ENCODE assay signal across 8 cellular contexts in the genomic region with DNA sequence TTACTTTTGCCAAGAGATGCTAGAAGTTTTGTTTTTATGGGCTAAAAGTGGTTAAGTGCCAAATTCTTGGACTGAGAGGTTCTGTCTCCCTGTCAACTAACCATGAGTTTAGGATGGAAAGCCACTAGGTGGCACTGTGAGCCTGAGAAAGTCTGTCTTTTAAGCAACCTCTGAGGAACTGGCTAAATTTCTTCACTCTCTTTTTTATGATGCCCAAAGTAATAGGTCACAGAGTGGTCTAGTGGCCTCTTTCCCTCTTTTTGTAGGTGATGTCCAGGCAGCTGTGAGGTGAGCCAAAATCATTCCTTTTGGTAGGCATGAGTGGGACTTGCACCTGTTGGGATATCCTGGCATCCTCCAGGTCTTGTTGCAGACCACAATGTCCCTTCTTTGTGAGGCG. TPM values are rescaled to one million over a fixed set of nuclear protein-coding genes. Genes with fewer than 3 reads are reported as not detected.
A peak's percentile ranks its signal among the peaks of the same experiment; 100 is the strongest.
DNase-seq lines count a peak whose midpoint lies in the region; FAIRE-seq and TF ChIP-seq lines count a peak whose summit lies in the region.
"Had no signal": no experiment of that assay in that cellular context is flagged by ENCODE, and none has a peak within 500 bp of the region (broad histone marks: within the 10 kb centered on the region; RNA-seq: fewer than 3 reads in every experiment).

No MANE protein-coding gene starts in this region.

- no peak overlapping the region for H2AFZ ChIP-seq in OCI-LY7 (ENCODE audit: low read length)

- H3K9me3 Mint-ChIP-seq in nephron progenitor cell: peaks cover 34% of the 10 kb centered on the region
- H3K9me3 Mint-ChIP-seq: stimulated activated naive CD8-positive, alpha-beta T cell treated with anti-CD3 and anti-CD28 coated beads, Interleukin-15, Interleukin-2, amounts not matched to agents 100 ng/mL and 50 ng/mL, for 24 hours had no signal

- H3K36me3 Mint-ChIP-seq in nephron progenitor cell (ENCODE audit: low read depth): peaks cover 70% of the 10 kb centered on the region

- H4K20me1 ChIP-seq in OCI-LY7 (ENCODE audit: insufficient read depth, low read length): no peaks in the 10 kb centered on the region

- H3K27ac Mint-ChIP-seq in nephron progenitor cell: no peak overlapping the region
- H3K27ac Mint-ChIP-seq: stimulated activated naive CD8-positive, alpha-beta T cell treated with anti-CD3 and anti-CD28 coated beads, Interleukin-15, Interleukin-2, amounts not matched to agents 100 ng/mL and 50 ng/mL, for 24 hours had no signal

- DNase-seq in GM12891 (ENCODE audit: insufficient read length, low spot score) (no peak), HTR-8/SVneo (ENCODE audit: insufficient read length, low spot score) (peak; percentile 42), OCI-LY7 (ENCODE audit: low spot score) (peak; percentile 80), activated T-cell treated with anti-CD3 and anti-CD28 coated beads for 4 hours (peak; percentile 71), esophagus muscularis mucosa (ENCODE audit: extremely low spot score) (no peak), nephron progenitor cell (peak; percentile 80), stomach (peak; percentile 79)

- H3K9me2 ChIP-seq in OCI-LY7 (ENCODE audit: insufficient read depth, low read length): no peaks in the 10 kb centered on the region

- peaks cover 7% of the 10 kb centered on the region; the same call in 1 of the 2 replicates for H3K79me2 ChIP-seq in OCI-LY7 (ENCODE audit: insufficient read depth, low read depth, low read length)

- TF ChIP-seq EP300 in esophagus muscularis mucosa (IDR thresholded peaks at IDR 0.05) (no peak), stomach (IDR thresholded peaks at IDR 0.05) (no peak)

- peaks cover 97% of the 10 kb centered on the region for H3K36me3 ChIP-seq in OCI-LY7 (ENCODE audit: insufficient read depth, low read length)
- peaks cover 18 to 59% (median 37%) of the 10 kb centered on the region in 4 donors for H3K36me3 ChIP-seq in esophagus muscularis mucosa
- H3K36me3 ChIP-seq in stomach: peaks cover 16 to 98% (median 89%) of the 10 kb centered on the region in 4 donors

- FAIRE-seq in GM12891 (lab: Jason Lieb, UNC): peak; percentile 63
- no peak for FAIRE-seq in HTR-8/SVneo (lab: Jason Lieb, UNC)

- no peak overlapping the region for H3K4me2 ChIP-seq in OCI-LY7 (ENCODE audit: low read length)

- H3K4me3 Mint-ChIP-seq in nephron progenitor cell: no peak overlapping the region
- H3K4me3 Mint-ChIP-seq: stimulated activated naive CD8-positive, alpha-beta T cell treated with anti-CD3 and anti-CD28 coated beads, Interleukin-15, Interleukin-2, amounts not matched to agents 100 ng/mL and 50 ng/mL, for 24 hours had no signal

- no peaks in the 10 kb centered on the region for H3K27me3 Mint-ChIP-seq in nephron progenitor cell (ENCODE audit: low read depth, poor library complexity)
- H3K27me3 Mint-ChIP-seq: stimulated activated naive CD8-positive, alpha-beta T cell treated with anti-CD3 and anti-CD28 coated beads, Interleukin-15, Interleukin-2, amounts not matched to agents 100 ng/mL and 50 ng/mL, for 24 hours had no signal

- peak; percentile 89 for TF ChIP-seq CTCF in OCI-LY7 (conservative IDR thresholded peaks at IDR 0.05; ENCODE audit: low read length)
- TF ChIP-seq CTCF in esophagus muscularis mucosa (IDR thresholded peaks at IDR 0.05): peak; percentile 71 to 73 (median 72)
- peak; percentile 75 for TF ChIP-seq CTCF in nephron progenitor cell (IDR thresholded peaks at IDR 0.05)
- TF ChIP-seq CTCF in stomach (IDR thresholded peaks at IDR 0.05): peak in 5 of 7 experiments; percentile 35 to 74 (median 65)

- intact Hi-C loops in OCI-LY7 (cut with micrococcal nuclease; ENCODE audit: unreplicated experiment): loop anchor here (1.0 to 10.0 kb wide), 4 partner anchors 296 to 501 kb away; no protein-coding TSS in a partner anchor
- intact Hi-C loops in esophagus muscularis mucosa (cut with DNase I): loop anchor here (2.0 to 5.0 kb wide), 2 partner anchors 429 to 500 kb away; no protein-coding TSS in a partner anchor
- intact Hi-C loops in stomach (cut with DNase I; ENCODE audit: low total_unique reads): loop anchor here (5.0 kb wide), 1 partner anchor 499 kb away; no protein-coding TSS in a partner anchor

- H3K4me1 ChIP-seq in OCI-LY7 (ENCODE audit: insufficient read depth, low read length, poor library complexity, severe bottlenecking) (no peaks in the 10 kb centered on the region), esophagus muscularis mucosa (peaks cover 0 to 4% (median 0%) of the 10 kb centered on the region in 4 donors), stomach (peaks cover 0 to 5% (median 2%) of the 10 kb centered on the region in 4 donors)

- H3K4me1 Mint-ChIP-seq in nephron progenitor cell: no peaks in the 10 kb centered on the region

- no peaks in the 10 kb centered on the region for H3K27me3 ChIP-seq in esophagus muscularis mucosa
- H3K27me3 ChIP-seq in stomach: no peaks in the 10 kb centered on the region

- H3K9me3 ChIP-seq in OCI-LY7 (ENCODE audit: low read length) (peaks cover 30% of the 10 kb centered on the region), esophagus muscularis mucosa (peaks cover 0 to 7% (median 3%) of the 10 kb centered on the region in 4 donors), stomach (peaks cover 0 to 11% (median 4%) of the 10 kb centered on the region in 4 donors)

- H3K4me3 ChIP-seq in OCI-LY7 (ENCODE audit: low read depth, low read length, poor library complexity, severe bottlenecking) (no peak overlapping the region), esophagus muscularis mucosa (no peak overlapping the region), stomach (no peak overlapping the region)

- H3K27ac ChIP-seq in OCI-LY7 (ENCODE audit: low read depth, low read length, poor library complexity, severe bottlenecking) (no peak overlapping the region), esophagus muscularis mucosa (replicated peaks in 1 of 4) (no peak overlapping the region), stomach (no peak overlapping the region)

- POLR2A ChIA-PET in OCI-LY7 (lab: Charles Lee): interaction anchor here (0.5 to 1.6 kb wide), 7 partner anchors 9 to 485 kb away, joined by 3 to 6 read pairs (median 5); no protein-coding TSS in a partner anchor

- CTCF ChIA-PET in OCI-LY7 (lab: Charles Lee; ENCODE audit: unreplicated experiment): interaction anchor here (0.6 to 1.8 kb wide), 2 partner anchors 172 to 501 kb away, joined by 5 to 11 read pairs; no protein-coding TSS in a partner anchor

- no TSS peak for BruUV-seq in OCI-LY7 (replicated peaks; lab: Mats Ljungman, UMichigan)

- TF ChIP-seq POLR2A in GM12891 (IDR thresholded peaks at IDR 0.05; ENCODE audit: low read depth, low read length) (no peak), esophagus muscularis mucosa (IDR thresholded peaks at IDR 0.05; ENCODE audit: low read depth) (no peak), stomach (IDR thresholded peaks at IDR 0.05) (no peak)

- WGBS in esophagus muscularis mucosa: 86% methylated on average over 1 of the region's 1 CpG
- 94 to 100% (median 100%) methylated on average over 1 of the region's 1 CpG for WGBS in stomach, 5 donors

TF ChIP-seq in GM12891, 5 proteins besides CTCF, POLR2A, EP300 and RAD21:
- TF ChIP-seq TAF1 (IDR thresholded peaks at IDR 0.05; ENCODE audit: low read depth, low read length) (no peak), POLR2AphosphoS5 (IDR thresholded peaks at IDR 0.05; ENCODE audit: low read depth, low read length) (no peak), SPI1 (IDR thresholded peaks at IDR 0.05; ENCODE audit: low read depth, low read length) (no peak), PAX5 (IDR thresholded peaks at IDR 0.05; ENCODE audit: insufficient read depth, low read length, severe bottlenecking) (no peak), POU2F2 (IDR thresholded peaks at IDR 0.05; ENCODE audit: low read depth, low read length) (no peak)

RNA-seq across cellular contexts. Expression of a gene that starts 56.8 kb away (rescaled TPM):
- 138 TPM for polyA plus RNA-seq in GM12891 (2012; ENCODE audit: low read depth, missing spikeins)
- 111 and 112 TPM in 2 replicates for total RNA-seq in OCI-LY7 (2014; rRNA removed; shearing (Covaris generic))
- total RNA-seq in OCI-LY7 (2022) (221 and 225 TPM in 2 replicates), esophagus muscularis mucosa (10 to 100 TPM; 71.4 to 91.2 (median 81.3) TPM), stomach (100 to 1,000 TPM; 123 to 799 (median 162) TPM)
- 10 to 100 TPM; 63.3 to 89.4 (median 85.9) TPM for polyA plus RNA-seq in stomach

Comparison
In these comparisons a context has a peak if more than half of its experiments do, and no peak if none do; other contexts are left out.
1. DNase-seq: peak in HTR-8/SVneo (single experiment), OCI-LY7 (single experiment), activated T-cell treated with anti-CD3 and anti-CD28 coated beads for 4 hours (single experiment), nephron progenitor cell (single experiment) and stomach (single experiment); none in GM12891 (single experiment) and esophagus muscularis mucosa (single experiment).
2. Peak in every context shown above with its lines, with median percentiles within 50 percentile points of each other: CTCF ChIP-seq.